In the genomic region with DNA sequence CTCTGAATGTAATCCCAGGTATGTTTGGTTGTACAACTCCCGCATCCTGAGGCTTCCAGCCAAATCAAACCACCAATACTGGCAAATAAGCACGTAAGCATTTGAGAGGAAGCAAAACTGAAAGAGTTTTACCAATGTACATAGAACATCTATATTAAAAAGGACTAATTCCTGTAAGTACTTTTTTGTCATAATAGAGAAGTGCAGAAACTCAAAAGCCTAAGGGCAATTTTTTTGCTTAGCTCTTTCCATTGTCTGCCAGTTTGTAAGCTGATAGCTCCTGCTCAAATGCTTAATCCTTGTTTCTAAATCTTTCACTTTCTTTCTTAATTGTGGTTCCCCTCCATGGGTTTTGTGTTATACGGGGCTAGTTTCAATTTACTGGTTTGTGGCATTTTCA, we compare ENCODE assay signal across 22 cellular contexts.
DNase-seq lines count a peak whose midpoint lies in the region; ATAC-seq and TF ChIP-seq lines count a peak whose summit lies in the region.
"Had no signal": no experiment of that assay in that cellular context is flagged by ENCODE, and none has a peak within 500 bp of the region (broad histone marks: within the 10 kb centered on the region; RNA-seq: fewer than 3 reads in every experiment).

No MANE protein-coding gene starts in this region.

- no peaks in the 10 kb centered on the region for H3K79me2 ChIP-seq in OCI-LY3 (ENCODE audit: low read length)

- H4K20me1 ChIP-seq in OCI-LY3 (ENCODE audit: insufficient read depth, low read length), result no peaks in the 10 kb centered on the region

- H3K9ac ChIP-seq in OCI-LY3 (ENCODE audit: low read length), result peak overlapping the region; percentile 42

- H3K9me3 ChIP-seq in OCI-LY3 (ENCODE audit: insufficient read depth, low read length), result no peaks in the 10 kb centered on the region
- H3K9me3 ChIP-seq: upper lobe of right lung had no signal

- H3K27ac ChIP-seq in OCI-LY3 (ENCODE audit: low read length), result peak overlapping the region; percentile 48
- H3K27ac ChIP-seq: upper lobe of right lung had no signal

- TF ChIP-seq CTCF in OCI-LY3 (IDR thresholded peaks at IDR 0.05; ENCODE audit: low read depth, low read length), result no peak
- no peak for TF ChIP-seq CTCF in epithelial cell of esophagus (IDR thresholded peaks at IDR 0.05; ENCODE audit: insufficient read depth, low read depth, low read length, missing control alignments)

- peak overlapping the region; percentile 75 for H3K4me2 ChIP-seq in OCI-LY3 (ENCODE audit: low read length)

- peaks cover 18% of the 10 kb centered on the region for H3K4me1 ChIP-seq in OCI-LY3 (ENCODE audit: low read length)
- H3K4me1 ChIP-seq: upper lobe of right lung had no signal

- H3K36me3 ChIP-seq in OCI-LY3 (replicated peaks; ENCODE audit: low read depth, low read length), result no peaks in the 10 kb centered on the region
- H3K36me3 ChIP-seq: upper lobe of right lung had no signal

- ATAC-seq in HG02610 (IDR thresholded peaks at IDR 0.05; ENCODE audit: unreplicated experiment) (peak; percentile 55), GM18858 (IDR thresholded peaks at IDR 0.05; ENCODE audit: unreplicated experiment) (no peak), GM21526 (IDR thresholded peaks at IDR 0.05; ENCODE audit: low FRiP score, unreplicated experiment) (no peak)
- ATAC-seq: HepG2, natural killer cell, upper lobe of right lung had no signal

- peak overlapping the region; percentile 88 for H2AFZ ChIP-seq in OCI-LY3 (ENCODE audit: low read depth, low read length)

- DNase-seq in Daoy (ENCODE audit: low read depth) (peak; percentile 4), epithelial cell of esophagus (ENCODE audit: low read depth) (peak; percentile 16), cerebellar cortex (ENCODE audit: low spot score) (no peak), NCI-H1694 (lab: John Stamatoyannopoulos, UW) (no peak)
- DNase-seq: activated T-cell treated with anti-CD3 and anti-CD28 coated beads for 4 hours; CD4-positive, alpha-beta memory T cell; DMS79 treated with DMSO at 0.1 percent for 48 hours; endodermal cell; HFFc6; hippocampal formation; mesenchymal stem cell; natural killer cell; NCI-H2081; NCI-H524 treated with DMSO at 0.1 percent for 48 hours; stimulated activated CD4-positive, alpha-beta T cell treated with anti-CD3 and anti-CD28 coated beads, Interleukin-2, amount 100 ng/mL, for 24 hours; SW 1271; upper lobe of right lung had no signal

- no peaks in the 10 kb centered on the region for H3K27me3 ChIP-seq in OCI-LY3 (ENCODE audit: low read depth, low read length)
- H3K27me3 ChIP-seq: upper lobe of right lung had no signal

- peak overlapping the region; percentile 66 for H3K4me3 ChIP-seq in OCI-LY3 (ENCODE audit: low read length)
- no peak overlapping the region for H3K4me3 ChIP-seq in epithelial cell of esophagus (ENCODE audit: low read length)
- H3K4me3 ChIP-seq: upper lobe of right lung had no signal

Comparison
In these comparisons a context has a peak if more than half of its experiments do, and no peak if none do; other contexts are left out.
1. DNase-seq: peak in Daoy (single experiment) and epithelial cell of esophagus (single experiment); none in cerebellar cortex (single experiment) and NCI-H1694 (single experiment).